Comparison of ENCODE assay signal across 16 cellular contexts in the genomic region with DNA sequence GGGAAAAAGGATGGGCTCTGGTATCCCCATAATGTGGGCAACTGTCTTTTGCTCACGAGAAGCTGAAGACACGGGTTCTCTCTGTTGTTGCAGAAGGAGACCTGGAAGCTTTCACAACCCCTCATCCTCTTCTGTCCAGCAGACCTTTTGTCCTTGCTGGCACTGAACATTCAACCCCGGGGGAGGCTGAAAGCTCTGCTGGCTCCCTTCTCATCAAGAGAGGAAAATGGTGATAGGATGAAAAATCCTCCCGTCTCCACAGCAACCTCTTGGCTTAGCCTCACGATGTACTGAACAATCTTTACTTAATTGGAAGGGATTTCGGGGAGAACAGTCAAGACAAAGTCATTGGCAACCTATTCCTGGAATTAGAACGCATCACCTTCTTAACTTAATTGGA. TPM values are rescaled to one million over a fixed set of nuclear protein-coding genes. Genes with fewer than 3 reads are reported as not detected.
DNase-seq lines count a peak whose midpoint lies in the region; ATAC-seq, FAIRE-seq and TF ChIP-seq lines count a peak whose summit lies in the region.
"Had no signal": no experiment of that assay in that cellular context is flagged by ENCODE, and none has a peak within 500 bp of the region (broad histone marks: within the 10 kb centered on the region; RNA-seq: fewer than 3 reads in every experiment).

No MANE protein-coding gene starts in this region.

- no peak for TF ChIP-seq POLR2A in gastroesophageal sphincter (IDR thresholded peaks at IDR 0.05)
- TF ChIP-seq POLR2A in GM18505 (IDR thresholded peaks at IDR 0.05; ENCODE audit: borderline replicate concordance, extremely low read depth, insufficient read depth, insufficient read length): no peak
- TF ChIP-seq POLR2A in GM12892 (IDR thresholded peaks at IDR 0.05; ENCODE audit: low read depth, low read length): no peak

- ATAC-seq in Right ventricle myocardium inferior: peak; percentile 12
- ATAC-seq in gastroesophageal sphincter: peak; percentile 38
- peak in 1 of 4 donors; percentile 11 for ATAC-seq in psoas muscle
- ATAC-seq in aorta (ENCODE audit: low FRiP score): peak; percentile 27
- ATAC-seq in GM18505 (IDR thresholded peaks at IDR 0.05; ENCODE audit: unreplicated experiment): no peak
- ATAC-seq in GM19324 (IDR thresholded peaks at IDR 0.05; ENCODE audit: low FRiP score, unreplicated experiment): no peak
- ATAC-seq: A549; activated CD8-positive, alpha-beta T cell treated with anti-CD3 and anti-CD28 coated beads for 36 hours had no signal

- H3K4me3 ChIP-seq in gastroesophageal sphincter (no peak overlapping the region), psoas muscle (no peak overlapping the region), aorta (ENCODE audit: low read length in 2 of 2) (no peak overlapping the region)
- H3K4me3 ChIP-seq: A549, cardiac muscle cell had no signal

- H3K27ac ChIP-seq in gastroesophageal sphincter (peak overlapping the region; percentile 94 to 99 (median 94)), psoas muscle (peak overlapping the region; percentile 16), aorta (ENCODE audit: low read depth in 1 of 2, low read length in 2 of 2) (peak overlapping the region in 1 of 2 donors; percentile 2)
- H3K27ac ChIP-seq: cardiac muscle cell had no signal

- H3K36me3 ChIP-seq in gastroesophageal sphincter (no peaks in the 10 kb centered on the region), psoas muscle (ENCODE audit: insufficient read depth in 1 of 2, low read depth in 1 of 2) (no peaks in the 10 kb centered on the region), aorta (ENCODE audit: control insufficient read depth in 1 of 2, insufficient read depth in 2 of 2, low read length in 1 of 2) (no peaks in the 10 kb centered on the region)
- H3K36me3 ChIP-seq: cardiac muscle cell had no signal

- TF ChIP-seq CTCF in gastroesophageal sphincter (IDR thresholded peaks at IDR 0.05): no peak
- TF ChIP-seq CTCF in psoas muscle (IDR thresholded peaks at IDR 0.05): no peak

- H3K27me3 ChIP-seq in gastroesophageal sphincter (no peaks in the 10 kb centered on the region), psoas muscle (ENCODE audit: insufficient read depth in 3 of 3, low read length in 2 of 3) (peaks cover 0 to 15% (median 6%) of the 10 kb centered on the region in 3 donors), aorta (ENCODE audit: control insufficient read depth in 1 of 2, insufficient read depth in 2 of 2, low read length in 1 of 2) (no peaks in the 10 kb centered on the region)
- H3K27me3 ChIP-seq: cardiac muscle cell had no signal

- FAIRE-seq in GM12892 (lab: Jason Lieb, UNC): no peak
- FAIRE-seq: A549 had no signal

- peaks cover 30 to 87% (median 45%) of the 10 kb centered on the region in 3 donors for H3K4me1 ChIP-seq in gastroesophageal sphincter
- peaks cover 13% of the 10 kb centered on the region for H3K4me1 ChIP-seq in psoas muscle
- H3K4me1 ChIP-seq in aorta (ENCODE audit: control insufficient read depth in 1 of 2, insufficient read depth in 2 of 2, low read length in 2 of 2): peaks cover 0 to 2% of the 10 kb centered on the region in 2 donors

- no peaks in the 10 kb centered on the region for H3K9me3 ChIP-seq in gastroesophageal sphincter
- H3K9me3 ChIP-seq in psoas muscle: no peaks in the 10 kb centered on the region
- H3K9me3 ChIP-seq in aorta (ENCODE audit: control insufficient read depth, low read length): no peaks in the 10 kb centered on the region
- H3K9me3 ChIP-seq: A549 had no signal

- DNase-seq in Right ventricle myocardium inferior (ENCODE audit: missing footprints) (no peak), cardiac septum (ENCODE audit: low spot score) (no peak), psoas muscle (peak; percentile 67 to 74), aorta (no peak), GM12892 (ENCODE audit: insufficient read length) (no peak)
- DNase-seq: activated CD8-positive, alpha-beta T cell treated with anti-CD3 and anti-CD28 coated beads for 36 hours; activated effector memory CD4-positive, alpha-beta T cell treated with anti-CD3 and anti-CD28 coated beads, Interleukin-2, amount 50 U/mL, for 16 hours; Calu3; NCI-H1105; NCI-H510A treated with DMSO at 0.1 percent for 48 hours; trophoblast cell had no signal

- 17 to 50% methylated on average over 1 to 7 of the region's 7 CpGs for WGBS in gastroesophageal sphincter (ENCODE audit: low coverage in 1 of 2), 2 donors
- 57 to 74% (median 72%) methylated on average over 7 of the region's 7 CpGs for WGBS in psoas muscle, 3 donors
- 83 to 88% methylated on average over 7 of the region's 7 CpGs for WGBS in aorta, 2 donors

- TF ChIP-seq EP300 in gastroesophageal sphincter (IDR thresholded peaks at IDR 0.05): no peak

- intact Hi-C loops in Right ventricle myocardium inferior (cut with DNase I) (no loop called here), cardiac septum (cut with DNase I) (no loop called here), psoas muscle (cut with DNase I) (no loop called here), aorta (cut with DNase I) (loop anchor here (10.0 kb wide), 2 partner anchors 172 to 252 kb away; a partner anchor contains a TSS)

RNA-seq across cellular contexts. Expression of a gene that starts 39.0 kb away (rescaled TPM):
- total RNA-seq in Right ventricle myocardium inferior (20.8 TPM), cardiac septum (18.6 TPM), gastroesophageal sphincter (10 to 100 TPM; 10.1 to 25.3 (median 23.4) TPM), psoas muscle (10 to 100 TPM in 2 of 4 donors, 1 to 10 TPM in 2; 7.8 to 12.6 (median 10.0) TPM), aorta (10 to 100 TPM; 57.8 to 73.8 TPM)
- polyA plus RNA-seq in psoas muscle (10 to 100 TPM in 1 of 3 donors, 1 to 10 TPM in 2; 3.7 to 13.9 (median 4.8) TPM), aorta (10 to 100 TPM; 13.6 to 14.2 TPM)
- polyA plus RNA-seq in GM12892 (2012; ENCODE audit: missing spikeins): 3.0 TPM

Comparison
In these comparisons a context has a peak if more than half of its experiments do, and no peak if none do; other contexts are left out.
1. ATAC-seq: peak in Right ventricle myocardium inferior (single experiment), gastroesophageal sphincter (single experiment) and aorta (single experiment); none in GM18505 (single experiment) and GM19324 (single experiment).
2. DNase-seq: peak in psoas muscle (2 of 2); none in Right ventricle myocardium inferior (single experiment), cardiac septum (single experiment), aorta (0 of 2) and GM12892 (single experiment).
3. intact Hi-C loops: an anchor here in aorta (10.0 kb wide); none called in Right ventricle myocardium inferior, cardiac septum and psoas muscle.